1 cellular context compared by ENCODE assay signal in genomic region chr6:11067348-11067747, GRCh38.
TF ChIP-seq lines count a peak whose summit lies in the region.

No MANE protein-coding gene starts in this region.

TF ChIP-seq in HepG2, 621 proteins besides CTCF, POLR2A, EP300 and RAD21 (continued from another document and continues in another):
- TF ChIP-seq, protein P1, sequence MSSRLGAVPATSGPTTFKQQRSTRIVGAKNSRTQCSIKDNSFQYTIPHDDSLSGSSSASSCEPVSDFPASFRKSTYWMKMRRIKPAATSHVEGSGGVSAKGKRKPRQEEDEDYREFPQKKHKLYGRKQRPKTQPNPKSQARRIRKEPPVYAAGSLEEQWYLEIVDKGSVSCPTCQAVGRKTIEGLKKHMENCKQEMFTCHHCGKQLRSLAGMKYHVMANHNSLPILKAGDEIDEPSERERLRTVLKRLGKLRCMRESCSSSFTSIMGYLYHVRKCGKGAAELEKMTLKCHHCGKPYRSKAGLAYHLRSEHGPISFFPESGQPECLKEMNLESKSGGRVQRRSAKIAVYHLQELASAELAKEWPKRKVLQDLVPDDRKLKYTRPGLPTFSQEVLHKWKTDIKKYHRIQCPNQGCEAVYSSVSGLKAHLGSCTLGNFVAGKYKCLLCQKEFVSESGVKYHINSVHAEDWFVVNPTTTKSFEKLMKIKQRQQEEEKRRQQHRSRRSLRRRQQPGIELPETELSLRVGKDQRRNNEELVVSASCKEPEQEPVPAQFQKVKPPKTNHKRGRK (CRISPR knock-in tag; IDR thresholded peaks at IDR 0.05): peak; percentile 73; the same call in 1 of the 2 replicates
- TF ChIP-seq ZBTB46 (CRISPR knock-in tag; IDR thresholded peaks at IDR 0.05; ENCODE audit: borderline replicate concordance) (no peak), HIVEP1 (CRISPR knock-in tag; IDR thresholded peaks at IDR 0.05) (no peak; the same call in 1 of the 2 replicates), RFXANK (CRISPR knock-in tag; IDR thresholded peaks at IDR 0.05) (no peak), ZNF142 (CRISPR knock-in tag; IDR thresholded peaks at IDR 0.05) (no peak), ELF3 (CRISPR knock-in tag; IDR thresholded peaks at IDR 0.05) (no peak), ZNF280D (CRISPR knock-in tag; IDR thresholded peaks at IDR 0.05) (peak; percentile 83), JARID2 (CRISPR knock-in tag; IDR thresholded peaks at IDR 0.05; ENCODE audit: insufficient replicate concordance) (no peak), HOXA9 (CRISPR knock-in tag; IDR thresholded peaks at IDR 0.05; ENCODE audit: borderline replicate concordance) (no peak), ARID4A (CRISPR knock-in tag; IDR thresholded peaks at IDR 0.05; ENCODE audit: borderline replicate concordance) (peak; percentile 27; the same call in 1 of the 2 replicates), ZNF382 (CRISPR knock-in tag; IDR thresholded peaks at IDR 0.05; ENCODE audit: borderline replicate concordance) (no peak), ZC3H13 (CRISPR knock-in tag; IDR thresholded peaks at IDR 0.05) (no peak; the same call in 1 of the 2 replicates), ZNF550 (CRISPR knock-in tag; IDR thresholded peaks at IDR 0.05; ENCODE audit: borderline replicate concordance) (no peak), NR2C2 (CRISPR knock-in tag; IDR thresholded peaks at IDR 0.05; ENCODE audit: borderline replicate concordance) (0 out of 2 replicates have a peak, but pooled peaks have one; percentile 11), ZNF3 (CRISPR knock-in tag; IDR thresholded peaks at IDR 0.05) (no peak)
- TF ChIP-seq, protein P2, sequence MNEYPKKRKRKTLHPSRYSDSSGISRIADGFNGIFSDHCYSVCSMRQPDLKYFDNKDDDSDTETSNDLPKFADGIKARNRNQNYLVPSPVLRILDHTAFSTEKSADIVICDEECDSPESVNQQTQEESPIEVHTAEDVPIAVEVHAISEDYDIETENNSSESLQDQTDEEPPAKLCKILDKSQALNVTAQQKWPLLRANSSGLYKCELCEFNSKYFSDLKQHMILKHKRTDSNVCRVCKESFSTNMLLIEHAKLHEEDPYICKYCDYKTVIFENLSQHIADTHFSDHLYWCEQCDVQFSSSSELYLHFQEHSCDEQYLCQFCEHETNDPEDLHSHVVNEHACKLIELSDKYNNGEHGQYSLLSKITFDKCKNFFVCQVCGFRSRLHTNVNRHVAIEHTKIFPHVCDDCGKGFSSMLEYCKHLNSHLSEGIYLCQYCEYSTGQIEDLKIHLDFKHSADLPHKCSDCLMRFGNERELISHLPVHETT (CRISPR knock-in tag; conservative IDR thresholded peaks at IDR 0.05): no peak
- TF ChIP-seq, protein P3, sequence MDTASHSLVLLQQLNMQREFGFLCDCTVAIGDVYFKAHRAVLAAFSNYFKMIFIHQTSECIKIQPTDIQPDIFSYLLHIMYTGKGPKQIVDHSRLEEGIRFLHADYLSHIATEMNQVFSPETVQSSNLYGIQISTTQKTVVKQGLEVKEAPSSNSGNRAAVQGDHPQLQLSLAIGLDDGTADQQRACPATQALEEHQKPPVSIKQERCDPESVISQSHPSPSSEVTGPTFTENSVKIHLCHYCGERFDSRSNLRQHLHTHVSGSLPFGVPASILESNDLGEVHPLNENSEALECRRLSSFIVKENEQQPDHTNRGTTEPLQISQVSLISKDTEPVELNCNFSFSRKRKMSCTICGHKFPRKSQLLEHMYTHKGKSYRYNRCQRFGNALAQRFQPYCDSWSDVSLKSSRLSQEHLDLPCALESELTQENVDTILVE (CRISPR knock-in tag; IDR thresholded peaks at IDR 0.05): no peak
- TF ChIP-seq, protein P4, sequence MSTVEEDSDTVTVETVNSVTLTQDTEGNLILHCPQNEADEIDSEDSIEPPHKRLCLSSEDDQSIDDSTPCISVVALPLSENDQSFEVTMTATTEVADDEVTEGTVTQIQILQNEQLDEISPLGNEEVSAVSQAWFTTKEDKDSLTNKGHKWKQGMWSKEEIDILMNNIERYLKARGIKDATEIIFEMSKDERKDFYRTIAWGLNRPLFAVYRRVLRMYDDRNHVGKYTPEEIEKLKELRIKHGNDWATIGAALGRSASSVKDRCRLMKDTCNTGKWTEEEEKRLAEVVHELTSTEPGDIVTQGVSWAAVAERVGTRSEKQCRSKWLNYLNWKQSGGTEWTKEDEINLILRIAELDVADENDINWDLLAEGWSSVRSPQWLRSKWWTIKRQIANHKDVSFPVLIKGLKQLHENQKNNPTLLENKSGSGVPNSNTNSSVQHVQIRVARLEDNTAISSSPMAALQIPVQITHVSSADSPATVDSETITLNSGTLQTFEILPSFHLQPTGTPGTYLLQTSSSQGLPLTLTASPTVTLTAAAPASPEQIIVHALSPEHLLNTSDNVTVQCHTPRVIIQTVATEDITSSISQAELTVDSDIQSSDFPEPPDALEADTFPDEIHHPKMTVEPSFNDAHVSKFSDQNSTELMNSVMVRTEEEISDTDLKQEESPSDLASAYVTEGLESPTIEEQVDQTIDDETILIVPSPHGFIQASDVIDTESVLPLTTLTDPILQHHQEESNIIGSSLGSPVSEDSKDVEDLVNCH (CRISPR knock-in tag; IDR thresholded peaks at IDR 0.05): no peak
- TF ChIP-seq, protein P5, sequence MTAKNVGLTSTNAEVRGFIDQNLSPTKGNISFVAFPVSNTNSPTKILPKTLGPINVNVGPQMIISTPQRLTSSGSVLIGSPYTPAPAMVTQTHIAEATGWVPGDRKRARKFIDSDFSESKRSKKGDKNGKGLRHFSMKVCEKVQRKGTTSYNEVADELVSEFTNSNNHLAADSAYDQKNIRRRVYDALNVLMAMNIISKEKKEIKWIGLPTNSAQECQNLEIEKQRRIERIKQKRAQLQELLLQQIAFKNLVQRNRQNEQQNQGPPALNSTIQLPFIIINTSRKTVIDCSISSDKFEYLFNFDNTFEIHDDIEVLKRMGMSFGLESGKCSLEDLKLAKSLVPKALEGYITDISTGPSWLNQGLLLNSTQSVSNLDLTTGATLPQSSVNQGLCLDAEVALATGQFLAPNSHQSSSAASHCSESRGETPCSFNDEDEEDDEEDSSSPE (CRISPR knock-in tag; IDR thresholded peaks at IDR 0.05): no peak
- TF ChIP-seq, protein P6, sequence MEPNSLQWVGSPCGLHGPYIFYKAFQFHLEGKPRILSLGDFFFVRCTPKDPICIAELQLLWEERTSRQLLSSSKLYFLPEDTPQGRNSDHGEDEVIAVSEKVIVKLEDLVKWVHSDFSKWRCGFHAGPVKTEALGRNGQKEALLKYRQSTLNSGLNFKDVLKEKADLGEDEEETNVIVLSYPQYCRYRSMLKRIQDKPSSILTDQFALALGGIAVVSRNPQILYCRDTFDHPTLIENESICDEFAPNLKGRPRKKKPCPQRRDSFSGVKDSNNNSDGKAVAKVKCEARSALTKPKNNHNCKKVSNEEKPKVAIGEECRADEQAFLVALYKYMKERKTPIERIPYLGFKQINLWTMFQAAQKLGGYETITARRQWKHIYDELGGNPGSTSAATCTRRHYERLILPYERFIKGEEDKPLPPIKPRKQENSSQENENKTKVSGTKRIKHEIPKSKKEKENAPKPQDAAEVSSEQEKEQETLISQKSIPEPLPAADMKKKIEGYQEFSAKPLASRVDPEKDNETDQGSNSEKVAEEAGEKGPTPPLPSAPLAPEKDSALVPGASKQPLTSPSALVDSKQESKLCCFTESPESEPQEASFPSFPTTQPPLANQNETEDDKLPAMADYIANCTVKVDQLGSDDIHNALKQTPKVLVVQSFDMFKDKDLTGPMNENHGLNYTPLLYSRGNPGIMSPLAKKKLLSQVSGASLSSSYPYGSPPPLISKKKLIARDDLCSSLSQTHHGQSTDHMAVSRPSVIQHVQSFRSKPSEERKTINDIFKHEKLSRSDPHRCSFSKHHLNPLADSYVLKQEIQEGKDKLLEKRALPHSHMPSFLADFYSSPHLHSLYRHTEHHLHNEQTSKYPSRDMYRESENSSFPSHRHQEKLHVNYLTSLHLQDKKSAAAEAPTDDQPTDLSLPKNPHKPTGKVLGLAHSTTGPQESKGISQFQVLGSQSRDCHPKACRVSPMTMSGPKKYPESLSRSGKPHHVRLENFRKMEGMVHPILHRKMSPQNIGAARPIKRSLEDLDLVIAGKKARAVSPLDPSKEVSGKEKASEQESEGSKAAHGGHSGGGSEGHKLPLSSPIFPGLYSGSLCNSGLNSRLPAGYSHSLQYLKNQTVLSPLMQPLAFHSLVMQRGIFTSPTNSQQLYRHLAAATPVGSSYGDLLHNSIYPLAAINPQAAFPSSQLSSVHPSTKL (CRISPR knock-in tag; IDR thresholded peaks at IDR 0.05): peak; percentile 7; the same call in 1 of the 2 replicates
